17 cellular contexts compared by ENCODE assay signal in the genomic region with DNA sequence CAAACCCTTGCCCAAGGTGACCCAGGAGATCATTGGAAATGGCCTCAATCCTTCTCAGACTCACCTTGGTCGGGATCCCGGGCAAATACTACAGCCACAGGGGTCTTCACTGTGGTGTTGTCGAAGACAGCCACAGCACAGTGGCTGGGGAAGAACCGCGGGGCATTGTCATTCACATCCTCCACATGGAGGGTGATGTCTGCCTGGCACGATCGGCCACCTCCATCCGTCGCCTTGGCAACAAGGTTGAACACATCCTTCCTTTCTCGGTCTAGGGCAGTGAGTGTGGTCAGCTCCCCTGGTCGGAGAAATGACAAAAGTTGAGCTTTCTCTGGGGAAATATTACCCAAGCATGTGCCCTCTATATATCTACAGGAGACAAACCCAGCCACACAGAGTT. TPM values are rescaled to one million over a fixed set of nuclear protein-coding genes. Genes with fewer than 3 reads are reported as not detected.
"Had no signal": no experiment of that assay in that cellular context is flagged by ENCODE, and none has a peak within 500 bp of the region (broad histone marks: within the 10 kb centered on the region; RNA-seq: fewer than 3 reads in every experiment).

No MANE protein-coding gene starts in this region.

- H3K27ac Mint-ChIP-seq: activated CD4-positive, alpha-beta memory T cell treated with anti-CD3 and anti-CD28 coated beads for 36 hours; activated naive CD4-positive, alpha-beta T cell treated with anti-CD3 and anti-CD28 coated beads, Interleukin-2, amount 50 U/mL, for 24 hours; memory B cell; nephron progenitor cell had no signal

- H3K4me1 Mint-ChIP-seq: activated naive CD4-positive, alpha-beta T cell treated with anti-CD3 and anti-CD28 coated beads, Interleukin-2, amount 50 U/mL, for 24 hours had no signal

- ATAC-seq: foreskin keratinocyte, left lung, sciatic nerve, upper lobe of right lung had no signal

- H3K9me3 Mint-ChIP-seq: activated CD4-positive, alpha-beta memory T cell treated with anti-CD3 and anti-CD28 coated beads for 36 hours; activated naive CD4-positive, alpha-beta T cell treated with anti-CD3 and anti-CD28 coated beads, Interleukin-2, amount 50 U/mL, for 24 hours; memory B cell; nephron progenitor cell had no signal

- H3K4me3 ChIP-seq: dorsolateral prefrontal cortex, esophagus squamous epithelium, left lung, spleen, suprapubic skin, upper lobe of right lung had no signal

- H3K4me3 Mint-ChIP-seq: activated CD4-positive, alpha-beta memory T cell treated with anti-CD3 and anti-CD28 coated beads for 36 hours; activated naive CD4-positive, alpha-beta T cell treated with anti-CD3 and anti-CD28 coated beads, Interleukin-2, amount 50 U/mL, for 24 hours; memory B cell; nephron progenitor cell had no signal

- H3K27ac ChIP-seq: brain microvascular endothelial cell, dorsolateral prefrontal cortex, esophagus squamous epithelium, foreskin keratinocyte, left lung, spleen, suprapubic skin, upper lobe of right lung had no signal

- DNase-seq: activated CD4-positive, alpha-beta memory T cell treated with anti-CD3 and anti-CD28 coated beads for 36 hours; activated CD4-positive, alpha-beta T cell treated with anti-CD3 and anti-CD28 coated beads for 1 hour; brain microvascular endothelial cell; esophagus squamous epithelium; foreskin keratinocyte; left lung; nephron progenitor cell; spleen; stimulated activated CD4-positive, alpha-beta T cell treated with anti-CD3 and anti-CD28 coated beads, Interleukin-1b, Interleukin-23, amount 100 ng/mL, for 48 hours; stimulated activated naive CD4-positive, alpha-beta T cell; upper lobe of right lung had no signal

- H3K36me3 Mint-ChIP-seq: activated CD4-positive, alpha-beta memory T cell treated with anti-CD3 and anti-CD28 coated beads for 36 hours; activated naive CD4-positive, alpha-beta T cell treated with anti-CD3 and anti-CD28 coated beads, Interleukin-2, amount 50 U/mL, for 24 hours had no signal

- H3K27me3 Mint-ChIP-seq: activated CD4-positive, alpha-beta memory T cell treated with anti-CD3 and anti-CD28 coated beads for 36 hours; activated naive CD4-positive, alpha-beta T cell treated with anti-CD3 and anti-CD28 coated beads, Interleukin-2, amount 50 U/mL, for 24 hours had no signal

RNA-seq across cellular contexts. Expression of a gene that starts 56.8 kb away (rescaled TPM):
- total RNA-seq: activated CD4-positive, alpha-beta memory T cell treated with anti-CD3 and anti-CD28 coated beads for 36 hours; T-helper 2 cell treated with Interferon-gamma antibody and Interleukin-4, amounts not matched to agents 100 ng/mL and 5 ng/mL, for 36 hours had no signal
